Comparison of ENCODE assay signal across 8 cellular contexts in the genomic region with DNA sequence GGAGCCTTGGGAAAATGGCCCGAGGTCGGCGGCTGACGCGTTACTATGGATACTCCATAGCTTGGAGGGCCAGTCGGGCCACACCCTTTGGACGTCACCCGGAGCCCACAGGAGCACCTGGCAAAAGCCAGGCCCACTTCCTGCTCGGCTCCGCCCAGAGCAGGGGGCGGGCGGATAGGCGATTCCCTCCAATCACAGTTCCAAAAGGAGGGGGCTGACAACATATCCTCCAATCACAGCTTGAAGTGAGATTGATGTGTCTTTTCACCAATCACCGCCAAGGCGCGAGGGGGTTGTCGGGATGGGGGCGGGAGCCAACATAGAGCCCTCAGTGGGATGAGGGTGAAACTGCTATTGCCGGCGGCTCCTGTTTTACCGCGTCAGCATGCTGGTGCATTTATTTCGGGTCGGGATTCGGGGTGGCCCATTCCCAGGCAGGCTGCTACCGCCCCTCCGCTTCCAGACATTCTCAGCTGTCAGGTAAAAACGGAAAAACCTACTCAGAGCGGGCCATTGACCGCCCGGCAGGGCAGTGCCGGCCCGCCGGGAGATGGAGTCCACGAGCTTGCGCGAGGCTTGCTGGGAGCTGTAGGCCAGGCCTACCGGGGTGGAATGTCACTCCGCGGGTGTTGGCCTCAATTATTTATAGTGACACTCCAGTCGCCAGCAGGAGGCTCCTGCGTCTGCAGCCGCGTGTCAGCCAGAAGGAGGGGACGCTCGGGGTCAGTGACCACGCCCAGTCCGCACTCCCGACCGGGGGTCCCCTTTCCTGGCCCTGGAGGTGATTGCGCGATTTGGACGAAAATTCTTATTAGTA. TPM values are rescaled to one million over a fixed set of nuclear protein-coding genes. Genes with fewer than 3 reads are reported as not detected.
A peak's percentile ranks its signal among the peaks of the same experiment; 100 is the strongest.
DNase-seq lines count a peak whose midpoint lies in the region; ATAC-seq and TF ChIP-seq lines count a peak whose summit lies in the region.

A gene (plus strand): TSS at position 320 of the 817 bp plus-strand sequence. CDS start 66 bp downstream, at position 386.

- CTCF ChIA-PET in activated B cell treated with CpG ODN at 0.5 μM for 24 hours (lab: Charles Lee), result interaction anchor here (1.0 to 3.9 kb wide), 4 partner anchors 10 to 83 kb away, joined by 3 to 25 read pairs (median 3); no protein-coding TSS in a partner anchor

- H3K36me3 Mint-ChIP-seq in activated B cell treated with CpG ODN at 0.5 μM for 24 hours (ENCODE audit: low read depth), result peaks cover 14% of the 10 kb centered on the region

- peak; percentile 97 for ATAC-seq in GM19023 (IDR thresholded peaks at IDR 0.05; ENCODE audit: unreplicated experiment)
- peak; percentile 97 for ATAC-seq in HG03280 (IDR thresholded peaks at IDR 0.05; ENCODE audit: unreplicated experiment)
- peak; percentile 93 for ATAC-seq in activated B cell treated with CpG ODN at 0.5 μM for 24 hours (ENCODE audit: low read depth)

- H3K27ac Mint-ChIP-seq in activated B cell treated with CpG ODN at 0.5 μM for 24 hours, result peak within 1 kb of the TSS; percentile 97

- DNase-seq in AG10803 (ENCODE audit: low read depth) (peak; percentile 98), NCI-H345 (lab: John Stamatoyannopoulos, UW) (peak; percentile 99), activated B cell treated with CpG ODN at 0.5 μM for 24 hours (peak; percentile 94), caudate nucleus (lab: John Stamatoyannopoulos, UW) (peak; percentile 80 to 99 (median 97)), iPS-NIHi7 (ENCODE audit: extremely low spot score) (peak; percentile 99), smooth muscle cell of the brain vasculature (ENCODE audit: low read depth, low spot score) (peak; percentile 98)

- POLR2A ChIA-PET in activated B cell treated with CpG ODN at 0.5 μM for 24 hours (lab: Charles Lee), result interaction anchor here (0.6 to 2.2 kb wide), 14 partner anchors 10 to 1190 kb away, joined by 3 to 21 read pairs (median 4); a partner anchor contains a TSS

- peaks cover 9% of the 10 kb centered on the region for H3K27me3 Mint-ChIP-seq in activated B cell treated with CpG ODN at 0.5 μM for 24 hours

- peak within 1 kb of the TSS; percentile 88 for H3K4me3 ChIP-seq in AG10803 (ENCODE audit: low read length)

- peak; percentile 47 for TF ChIP-seq CTCF in AG10803 (conservative IDR thresholded peaks at IDR 0.05; ENCODE audit: low read length)
- no peak for TF ChIP-seq CTCF in activated B cell treated with CpG ODN at 0.5 μM for 24 hours (IDR thresholded peaks at IDR 0.05)

- peaks cover 22% of the 10 kb centered on the region for H3K4me1 Mint-ChIP-seq in activated B cell treated with CpG ODN at 0.5 μM for 24 hours

- H3K27ac ChIP-seq in caudate nucleus (ENCODE audit: low read depth, low read length), result peak within 1 kb of the TSS; percentile 77

- intact Hi-C loops in activated B cell treated with CpG ODN at 0.5 μM for 24 hours (cut with micrococcal nuclease), result loop anchor here (1.0 to 5.0 kb wide), 11 partner anchors 10 to 1406 kb away; a partner anchor contains a TSS

- H3K4me3 Mint-ChIP-seq in activated B cell treated with CpG ODN at 0.5 μM for 24 hours, result peak within 1 kb of the TSS; percentile 96

- no peaks in the 10 kb centered on the region for H3K9me3 Mint-ChIP-seq in activated B cell treated with CpG ODN at 0.5 μM for 24 hours

RNA-seq across cellular contexts. Expression of the gene that starts here (rescaled TPM):
- total RNA-seq in activated B cell treated with CpG ODN at 0.5 μM for 24 hours, result 38.9 and 46.5 TPM in 2 replicates

Comparison
In these comparisons a context has a peak if more than half of its experiments do, and no peak if none do; other contexts are left out.
1. Peak in every context shown above with its lines: DNase-seq, ATAC-seq, H3K4me3 ChIP-seq and H3K27ac ChIP-seq.